In the genomic region with DNA sequence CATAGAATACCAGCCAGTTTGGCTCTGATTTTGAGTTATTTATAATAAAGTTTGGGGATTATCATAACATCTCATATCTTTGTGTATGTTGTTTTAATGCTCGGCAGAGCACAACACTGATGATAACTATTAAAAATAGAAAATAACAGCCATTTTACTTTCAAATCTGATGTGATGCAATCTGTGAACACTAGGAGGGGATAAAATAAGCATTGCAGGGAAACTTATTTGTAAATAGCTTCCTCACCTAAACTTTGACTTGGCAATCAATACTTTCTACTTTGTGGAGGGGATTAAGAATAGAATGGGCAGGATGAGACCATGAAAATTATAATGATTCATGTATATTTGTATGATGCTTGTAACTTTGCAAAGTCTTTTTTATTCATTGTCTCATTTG, we compare ENCODE assay signal across 1 cellular context.
TF ChIP-seq lines count a peak whose summit lies in the region.

No MANE protein-coding gene starts in this region.

TF ChIP-seq in HepG2, 621 proteins besides CTCF, POLR2A, EP300 and RAD21:
- TF ChIP-seq CEBPB (IDR thresholded peaks at IDR 0.05; ENCODE audit: borderline replicate concordance, low read depth, low read length) = peak; percentile 39; the same call in 1 of the 2 replicates
- TF ChIP-seq, protein P1, sequence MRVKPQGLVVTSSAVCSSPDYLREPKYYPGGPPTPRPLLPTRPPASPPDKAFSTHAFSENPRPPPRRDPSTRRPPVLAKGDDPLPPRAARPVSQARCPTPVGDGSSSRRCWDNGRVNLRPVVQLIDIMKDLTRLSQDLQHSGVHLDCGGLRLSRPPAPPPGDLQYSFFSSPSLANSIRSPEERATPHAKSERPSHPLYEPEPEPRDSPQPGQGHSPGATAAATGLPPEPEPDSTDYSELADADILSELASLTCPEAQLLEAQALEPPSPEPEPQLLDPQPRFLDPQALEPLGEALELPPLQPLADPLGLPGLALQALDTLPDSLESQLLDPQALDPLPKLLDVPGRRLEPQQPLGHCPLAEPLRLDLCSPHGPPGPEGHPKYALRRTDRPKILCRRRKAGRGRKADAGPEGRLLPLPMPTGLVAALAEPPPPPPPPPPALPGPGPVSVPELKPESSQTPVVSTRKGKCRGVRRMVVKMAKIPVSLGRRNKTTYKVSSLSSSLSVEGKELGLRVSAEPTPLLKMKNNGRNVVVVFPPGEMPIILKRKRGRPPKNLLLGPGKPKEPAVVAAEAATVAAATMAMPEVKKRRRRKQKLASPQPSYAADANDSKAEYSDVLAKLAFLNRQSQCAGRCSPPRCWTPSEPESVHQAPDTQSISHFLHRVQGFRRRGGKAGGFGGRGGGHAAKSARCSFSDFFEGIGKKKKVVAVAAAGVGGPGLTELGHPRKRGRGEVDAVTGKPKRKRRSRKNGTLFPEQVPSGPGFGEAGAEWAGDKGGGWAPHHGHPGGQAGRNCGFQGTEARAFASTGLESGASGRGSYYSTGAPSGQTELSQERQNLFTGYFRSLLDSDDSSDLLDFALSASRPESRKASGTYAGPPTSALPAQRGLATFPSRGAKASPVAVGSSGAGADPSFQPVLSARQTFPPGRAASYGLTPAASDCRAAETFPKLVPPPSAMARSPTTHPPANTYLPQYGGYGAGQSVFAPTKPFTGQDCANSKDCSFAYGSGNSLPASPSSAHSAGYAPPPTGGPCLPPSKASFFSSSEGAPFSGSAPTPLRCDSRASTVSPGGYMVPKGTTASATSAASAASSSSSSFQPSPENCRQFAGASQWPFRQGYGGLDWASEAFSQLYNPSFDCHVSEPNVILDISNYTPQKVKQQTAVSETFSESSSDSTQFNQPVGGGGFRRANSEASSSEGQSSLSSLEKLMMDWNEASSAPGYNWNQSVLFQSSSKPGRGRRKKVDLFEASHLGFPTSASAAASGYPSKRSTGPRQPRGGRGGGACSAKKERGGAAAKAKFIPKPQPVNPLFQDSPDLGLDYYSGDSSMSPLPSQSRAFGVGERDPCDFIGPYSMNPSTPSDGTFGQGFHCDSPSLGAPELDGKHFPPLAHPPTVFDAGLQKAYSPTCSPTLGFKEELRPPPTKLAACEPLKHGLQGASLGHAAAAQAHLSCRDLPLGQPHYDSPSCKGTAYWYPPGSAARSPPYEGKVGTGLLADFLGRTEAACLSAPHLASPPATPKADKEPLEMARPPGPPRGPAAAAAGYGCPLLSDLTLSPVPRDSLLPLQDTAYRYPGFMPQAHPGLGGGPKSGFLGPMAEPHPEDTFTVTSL (CRISPR knock-in tag; IDR thresholded peaks at IDR 0.05; ENCODE audit: borderline replicate concordance) = no peak
